ENCODE assay signal across 8 cellular contexts in the genomic region with DNA sequence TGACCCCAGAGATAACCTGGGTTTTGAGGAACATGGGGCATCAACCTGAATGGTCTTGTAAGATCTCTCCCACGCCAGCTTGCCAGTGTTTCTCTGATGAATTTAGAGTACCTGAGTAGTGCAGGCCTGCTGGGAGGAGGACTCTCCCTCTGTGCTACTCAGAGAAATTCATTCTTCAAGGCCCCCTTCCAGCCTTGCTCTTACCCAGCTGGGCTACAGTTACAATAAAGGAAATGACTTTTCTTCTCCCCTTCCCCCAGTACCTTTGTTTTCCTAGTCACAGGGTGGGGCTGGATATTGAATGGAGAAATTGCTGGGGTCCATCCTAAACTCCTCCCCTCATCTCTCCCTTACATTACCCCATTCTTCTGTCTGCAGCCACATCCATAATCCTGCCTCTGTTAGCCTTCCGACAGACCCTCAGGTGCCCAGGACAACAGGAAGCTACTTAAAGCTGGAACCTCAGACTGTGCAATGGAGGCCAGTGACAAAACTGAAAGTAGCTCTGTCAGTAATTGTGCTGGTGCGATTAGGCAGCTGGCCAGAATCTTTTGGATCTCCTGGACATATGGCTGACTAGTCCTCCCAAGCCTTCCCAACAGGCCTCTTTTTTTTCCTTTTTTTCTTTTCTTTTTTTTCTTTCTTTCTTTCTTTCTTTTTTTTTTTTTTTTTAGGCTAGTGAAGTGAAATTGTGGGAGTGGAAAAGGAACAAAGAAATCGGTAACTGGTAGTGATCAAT. TPM values are rescaled to one million over a fixed set of nuclear protein-coding genes. Genes with fewer than 3 reads are reported as not detected.
A peak's percentile ranks its signal among the peaks of the same experiment; 100 is the strongest.
DNase-seq lines count a peak whose midpoint lies in the region; ATAC-seq, FAIRE-seq and TF ChIP-seq lines count a peak whose summit lies in the region.

No MANE protein-coding gene starts in this region.

- POLR2A ChIA-PET in K562 (lab: Yijun Ruan, JAX), result interaction anchor here (0.5 to 1.1 kb wide), 3 partner anchors 9 to 147 kb away, joined by 3 read pairs; no protein-coding TSS in a partner anchor

- peak overlapping the region; percentile 34 for H3K27ac ChIP-seq in 22Rv1
- no peak overlapping the region for H3K27ac ChIP-seq in HUES64 (ENCODE audit: low read depth, low read length)
- H3K27ac ChIP-seq in K562 (ENCODE audit: extremely low read depth, low read depth, low read length), result peak overlapping the region; percentile 52; the same call in 2 of the 3 replicates
- H3K27ac ChIP-seq in right lobe of liver, result peak overlapping the region; percentile 71 to 85 (median 78)

- in situ Hi-C loops in K562 (cut with MboI), result loop anchor here (5.0 kb wide), 1 partner anchor 127 kb away; no protein-coding TSS in a partner anchor

- no peaks in the 10 kb centered on the region for H3K27me3 ChIP-seq in HUES64 (ENCODE audit: insufficient read depth, low read length)
- no peaks in the 10 kb centered on the region for H3K27me3 ChIP-seq in K562 (ENCODE audit: control insufficient read depth in 2 of 2, insufficient read depth in 2 of 2, low read length in 2 of 2)
- H3K27me3 ChIP-seq in right lobe of liver, result no peaks in the 10 kb centered on the region

- no peak overlapping the region for H3K4me3 ChIP-seq in HUES64 (ENCODE audit: low read length)
- H3K4me3 ChIP-seq in K562, result no peak overlapping the region
- H3K4me3 ChIP-seq in right lobe of liver, result no peak overlapping the region

- BruUV-seq in K562 (replicated peaks; lab: Mats Ljungman, UMichigan), result no TSS peak

- no peaks in the 10 kb centered on the region for H3K9me1 ChIP-seq in K562 (ENCODE audit: control insufficient read depth, insufficient read depth, low read length)

- peak overlapping the region; percentile 35; the same call in 1 of the 2 replicates for H2AFZ ChIP-seq in K562 (ENCODE audit: low read depth, low read length)

- H3K4me2 ChIP-seq in K562 (ENCODE audit: insufficient read depth, low read length), result peak overlapping the region; percentile 50

- H3K9me3 ChIP-seq in HUES64 (ENCODE audit: insufficient read depth, low read depth, low read length) (no peaks in the 10 kb centered on the region), K562 (replicated peaks; ENCODE audit: control insufficient read depth, insufficient read depth, low read depth, low read length) (no peaks in the 10 kb centered on the region), right lobe of liver (no peaks in the 10 kb centered on the region)

- ATAC-seq in K562, result peak; percentile 75
- ATAC-seq in right lobe of liver, result peak; percentile 53 to 61 (median 61)
- ATAC-seq in HG03439 (IDR thresholded peaks at IDR 0.05; ENCODE audit: unreplicated experiment), result no peak

- FAIRE-seq in K562 (lab: Jason Lieb, UNC), result peak; percentile 6

- intact Hi-C loops in K562 (cut with micrococcal nuclease), result loop anchor here (2.0 kb wide), 3 partner anchors 17 to 121 kb away; a partner anchor contains a TSS
- intact Hi-C loops in right lobe of liver (cut with DNase I), result loop anchor here in 1 of 2 donors (10.0 kb wide), 2 partner anchors 135 to 285 kb away; no protein-coding TSS in a partner anchor

- no peaks in the 10 kb centered on the region for H4K20me1 ChIP-seq in K562 (replicated peaks; ENCODE audit: control insufficient read depth, insufficient read depth, low read length)

- WGBS in HUES64, result 94% methylated on average over 4 of the region's 4 CpGs
- WGBS in K562 (ENCODE audit: insufficient coverage, low coverage, missing lambda C conversion rate), result 46% methylated on average over 3 of the region's 4 CpGs
- 33% methylated on average over 4 of the region's 4 CpGs for WGBS in right lobe of liver (ENCODE audit: insufficient coverage, low coverage, low lambda C conversion rate, missing lambda C conversion rate)

- TF ChIP-seq EP300 in K562 (IDR thresholded peaks at IDR 0.05; ENCODE audit: low read length), result no peak

- peak overlapping the region; percentile 20; the same call in 1 of the 2 replicates for H3K9ac ChIP-seq in HUES64 (ENCODE audit: low read depth, low read length)
- peak overlapping the region in 1 of 2 experiments; percentile 36; a peak in 2 of 4 replicates for H3K9ac ChIP-seq in K562 (ENCODE audit: insufficient read depth in 1 of 2, low read depth in 2 of 2, low read length in 2 of 2)

- peak in 2 of 4 experiments; percentile 15 to 32 for DNase-seq in K562 (ENCODE audit: extremely low read depth in 1 of 4, low spot score in 3 of 4)
- DNase-seq in right lobe of liver, result peak in 2 of 3 donors; percentile 62 to 74
- DNase-seq in ureter (ENCODE audit: low spot score), result peak; percentile 69
- DNase-seq in NCI-H2107 treated with DMSO at 0.1 percent for 48 hours (lab: John Stamatoyannopoulos, UW; ENCODE audit: unreplicated experiment), result no peak
- DNase-seq in mesenteric fat pad (ENCODE audit: low spot score), result no peak

- peaks cover 31% of the 10 kb centered on the region for H3K36me3 ChIP-seq in HUES64 (ENCODE audit: insufficient read depth, low read length)
- peaks cover 8% of the 10 kb centered on the region; the same call in 2 of the 3 replicates for H3K36me3 ChIP-seq in K562 (ENCODE audit: control insufficient read depth, insufficient read depth, low read length)
- H3K36me3 ChIP-seq in right lobe of liver, result no peaks in the 10 kb centered on the region

- no peaks in the 10 kb centered on the region; the same call in 2 of the 3 replicates for H3K79me2 ChIP-seq in K562 (ENCODE audit: control insufficient read depth, insufficient read depth, low read length)

- CTCF ChIA-PET in K562 (lab: Yijun Ruan, JAX; ENCODE audit: low intra/inter-chr PET ratio), result interaction anchor here (1.3 kb wide), 1 partner anchor 281 kb away, joined by 3 read pairs; no protein-coding TSS in a partner anchor

- H3K4me1 ChIP-seq in HUES64 (ENCODE audit: insufficient read depth, low read length) (peaks cover 12% of the 10 kb centered on the region; the same call in 1 of the 2 replicates), K562 (replicated peaks in 1 of 2; ENCODE audit: control insufficient read depth in 2 of 2, insufficient read depth in 2 of 2, low read length in 2 of 2) (peaks cover 0 to 34% of the 10 kb centered on the region in 2 experiments; a peak in 3 of 5 replicates), right lobe of liver (peaks cover 0 to 39% (median 20%) of the 10 kb centered on the region in 4 donors)

- no peak for TF ChIP-seq RAD21 in K562 (CRISPR knock-in tag; conservative IDR thresholded peaks at IDR 0.05 in 1 of 2, IDR thresholded peaks at IDR 0.05 in 1 of 2)

- no peak for TF ChIP-seq POLR2A in K562 (conservative IDR thresholded peaks at IDR 0.05)
- no peak for TF ChIP-seq POLR2A in right lobe of liver (IDR thresholded peaks at IDR 0.05)

- no peak for TF ChIP-seq CTCF in 22Rv1 (IDR thresholded peaks at IDR 0.05)
- TF ChIP-seq CTCF in K562 (IDR thresholded peaks at IDR 0.05 in 2 of 3, conservative IDR thresholded peaks at IDR 0.05 in 1 of 3; ENCODE audit: insufficient read depth in 2 of 3, low read depth in 1 of 3, low read length in 3 of 3), result no peak
- TF ChIP-seq CTCF in right lobe of liver (IDR thresholded peaks at IDR 0.05), result no peak

TF ChIP-seq in K562, 482 proteins besides CTCF, POLR2A, EP300 and RAD21 (continues in another document):
- TF ChIP-seq, protein P1, sequence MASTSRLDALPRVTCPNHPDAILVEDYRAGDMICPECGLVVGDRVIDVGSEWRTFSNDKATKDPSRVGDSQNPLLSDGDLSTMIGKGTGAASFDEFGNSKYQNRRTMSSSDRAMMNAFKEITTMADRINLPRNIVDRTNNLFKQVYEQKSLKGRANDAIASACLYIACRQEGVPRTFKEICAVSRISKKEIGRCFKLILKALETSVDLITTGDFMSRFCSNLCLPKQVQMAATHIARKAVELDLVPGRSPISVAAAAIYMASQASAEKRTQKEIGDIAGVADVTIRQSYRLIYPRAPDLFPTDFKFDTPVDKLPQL (IDR thresholded peaks at IDR 0.05; ENCODE audit: extremely low read depth, insufficient read length), result no peak
- TF ChIP-seq ZNF274 (IDR thresholded peaks at IDR 0.05; ENCODE audit: borderline replicate concordance, low read depth, low read length), result no peak
- TF ChIP-seq NFIC (IDR thresholded peaks at IDR 0.05), result peak; percentile 49
- TF ChIP-seq BACH1 (tag; IDR thresholded peaks at IDR 0.05), result no peak
- TF ChIP-seq, protein P2, sequence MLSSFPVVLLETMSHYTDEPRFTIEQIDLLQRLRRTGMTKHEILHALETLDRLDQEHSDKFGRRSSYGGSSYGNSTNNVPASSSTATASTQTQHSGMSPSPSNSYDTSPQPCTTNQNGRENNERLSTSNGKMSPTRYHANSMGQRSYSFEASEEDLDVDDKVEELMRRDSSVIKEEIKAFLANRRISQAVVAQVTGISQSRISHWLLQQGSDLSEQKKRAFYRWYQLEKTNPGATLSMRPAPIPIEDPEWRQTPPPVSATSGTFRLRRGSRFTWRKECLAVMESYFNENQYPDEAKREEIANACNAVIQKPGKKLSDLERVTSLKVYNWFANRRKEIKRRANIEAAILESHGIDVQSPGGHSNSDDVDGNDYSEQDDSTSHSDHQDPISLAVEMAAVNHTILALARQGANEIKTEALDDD (IDR thresholded peaks at IDR 0.05), result peak; percentile 75
- TF ChIP-seq GABPA (tag; conservative IDR thresholded peaks at IDR 0.05; ENCODE audit: low read depth), result no peak
- TF ChIP-seq MEF2A (IDR thresholded peaks at IDR 0.05; ENCODE audit: control insufficient read depth, low read depth, low read length), result no peak

RNA-seq across cellular contexts. Expression of a gene that starts 17.5 kb away (rescaled TPM):
- 25.4 TPM for polyA plus RNA-seq in HUES64 (2013, experiment 1 of 2)
- 18.7 TPM for polyA plus RNA-seq in HUES64 (2013, experiment 2 of 2)
- 40.3 and 41.1 TPM in 2 replicates for total RNA-seq in K562 (2011; cell fraction: chromatin; rRNA removed; ENCODE audit: low replicate concordance)
- total RNA-seq in K562 (2011; cell fraction: nucleolus; rRNA removed), result 17.3 and 19.1 TPM in 2 replicates
- total RNA-seq in K562 (2011; cell fraction: nucleoplasm; rRNA removed), result 26.4 and 30.2 TPM in 2 replicates
- total RNA-seq in K562 (2014; rRNA removed) (11.1 and 14.5 TPM in 2 replicates), K562 (2014; rRNA removed; fragmentation: Illumina TruSeq; extraction: Trizol) (8.0 and 8.5 TPM in 2 replicates), K562 (2015; rRNA removed; fragmentation: Illumina TruSeq; extraction: Trizol) (7.9 and 8.9 TPM in 2 replicates), K562 (2021) (14.2 TPM in 2 replicates), right lobe of liver (10 to 100 TPM in 4 of 6 experiments, 1 to 10 TPM in 2; 6.3 to 47.9 (median 19.6) TPM), ureter (85.4 TPM), mesenteric fat pad (52.1 TPM)
- polyA plus RNA-seq in K562 (2011; rRNA removed) (4.3 and 6.6 TPM in 2 replicates), K562 (2014; fragmentation: Illumina TruSeq; extraction: Trizol) (12.0 and 12.3 TPM in 2 replicates), K562 (2014; fragmentation: Nextera tagmentation; extraction: Ambion mirVana) (1 to 10 TPM; 1.1 to 1.3 TPM), K562 (2014; rRNA removed) (5.9 and 9.0 TPM in 2 replicates)
- 5.3 and 5.8 TPM in 2 replicates for polyA plus RNA-seq in K562 (2011; cell fraction: cytosol; rRNA removed)
- polyA plus RNA-seq in K562 (2011; cell fraction: nucleus; rRNA removed), result 12.7 and 15.5 TPM in 2 replicates
- polyA plus RNA-seq in K562 (2012), result 8.8 and 9.2 TPM in 2 replicates
- polyA minus RNA-seq in K562 (2011; rRNA and poly(A)+ RNA removed), result 7.1 and 8.2 TPM in 2 replicates
- 3.5 and 3.9 TPM in 2 replicates for polyA minus RNA-seq in K562 (2011; cell fraction: cytosol; rRNA and poly(A)+ RNA removed)
- polyA minus RNA-seq in K562 (2011; cell fraction: nucleus; rRNA and poly(A)+ RNA removed), result 7.9 and 14.3 TPM in 2 replicates

Comparison
In these comparisons a context has a peak if more than half of its experiments do, and no peak if none do; other contexts are left out.
1. DNase-seq: peak in right lobe of liver (2 of 3) and ureter (single experiment); none in NCI-H2107 treated with DMSO at 0.1 percent for 48 hours (single experiment) and mesenteric fat pad (single experiment).